Comparison of ENCODE assay signal across 28 cellular contexts in genomic region chr2:83251473-83251872, GRCh38.
"Had no signal": no experiment of that assay in that cellular context is flagged by ENCODE, and none has a peak within 500 bp of the region (broad histone marks: within the 10 kb centered on the region; RNA-seq: fewer than 3 reads in every experiment).

No MANE protein-coding gene starts in this region.

- H3K9ac ChIP-seq: SK-N-SH had no signal

- H3K27ac ChIP-seq: cardiac muscle cell, Peyer's patch, RWPE1, SJCRH30 had no signal

- H3K36me3 Mint-ChIP-seq: activated CD8-positive, alpha-beta memory T cell treated with anti-CD3 and anti-CD28 coated beads, Interleukin-2, amount 10 ng/mL, durations not matched to agents 7 days and 5 days; activated naive CD8-positive, alpha-beta T cell; brain had no signal

- H3K27me3 ChIP-seq: cardiac muscle cell, MG63, Peyer's patch, SJCRH30 had no signal

- H3K9me3 ChIP-seq: MG63, SJCRH30, SK-N-SH had no signal

- H3K27me3 Mint-ChIP-seq: activated CD8-positive, alpha-beta memory T cell treated with anti-CD3 and anti-CD28 coated beads, Interleukin-2, amount 10 ng/mL, durations not matched to agents 7 days and 5 days; activated naive CD8-positive, alpha-beta T cell; activated T-cell treated with anti-CD3 and anti-CD28 coated beads, Interleukin-2, amount 50 U/mL, for 24 hours; activated T-helper 17 cell treated with anti-CD3 and anti-CD28 coated beads, Interleukin-2, amount 50 U/mL, for 72 hours had no signal

- DNase-seq: activated CD4-positive, alpha-beta T cell treated with anti-CD3 and anti-CD28 coated beads for 48 hours; activated CD4-positive, alpha-beta T cell treated with anti-CD3 and anti-CD28 coated beads, Interleukin-2, amount 50 U/mL, for 4 hours; activated CD4-positive, CD25-positive, alpha-beta regulatory T cell treated with anti-CD3 and anti-CD28 coated beads, Interleukin-2, amount 50 U/mL, for 72 hours; activated CD8-positive, alpha-beta memory T cell treated with anti-CD3 and anti-CD28 coated beads, Interleukin-2, amount 10 ng/mL, durations not matched to agents 7 days and 5 days; activated gamma-delta T cell; activated naive CD4-positive, alpha-beta T cell treated with anti-CD3 and anti-CD28 coated beads for 36 hours; activated T-cell treated with anti-CD3 and anti-CD28 coated beads, Interleukin-2, amount 50 U/mL, for 24 hours; amygdala; MG63; MV-4-11; NCI-H1092 treated with DMSO at 0.1 percent for 48 hours; NCI-H1417 treated with DMSO at 0.1 percent for 48 hours; NCI-H1694; NCI-H2029 treated with DMSO at 0.1 percent for 48 hours; NCI-H510A treated with DMSO at 0.1 percent for 48 hours; NCI-H69; NK-92 treated with Interleukin-12 subunit alpha and Interleukin-12 subunit beta, amount 100 ng/mL, for 24 hours; Peyer's patch; Right ventricle myocardium superior; SJCRH30; SK-N-SH; SW 1271 had no signal

- H3K4me2 ChIP-seq: SK-N-SH had no signal

- H3K4me1 ChIP-seq: Peyer's patch, SJCRH30 had no signal

- H3K4me3 Mint-ChIP-seq: activated CD8-positive, alpha-beta memory T cell treated with anti-CD3 and anti-CD28 coated beads, Interleukin-2, amount 10 ng/mL, durations not matched to agents 7 days and 5 days; activated naive CD4-positive, alpha-beta T cell treated with anti-CD3 and anti-CD28 coated beads for 36 hours; activated naive CD8-positive, alpha-beta T cell; activated T-cell treated with anti-CD3 and anti-CD28 coated beads, Interleukin-2, amount 50 U/mL, for 24 hours; activated T-helper 17 cell treated with anti-CD3 and anti-CD28 coated beads, Interleukin-2, amount 50 U/mL, for 72 hours; brain; WTC11 had no signal

- H3K36me3 ChIP-seq: cardiac muscle cell, MG63, Peyer's patch, SJCRH30 had no signal

- H3K4me3 ChIP-seq: cardiac muscle cell, MG63, Peyer's patch, SJCRH30 had no signal

- H3K4me1 Mint-ChIP-seq: activated CD8-positive, alpha-beta memory T cell treated with anti-CD3 and anti-CD28 coated beads, Interleukin-2, amount 10 ng/mL, durations not matched to agents 7 days and 5 days; activated T-helper 17 cell treated with anti-CD3 and anti-CD28 coated beads, Interleukin-2, amount 50 U/mL, for 72 hours; WTC11 had no signal

- ATAC-seq: activated CD8-positive, alpha-beta memory T cell treated with anti-CD3 and anti-CD28 coated beads, Interleukin-2, amount 10 ng/mL, durations not matched to agents 7 days and 5 days; activated T-helper 17 cell treated with anti-CD3 and anti-CD28 coated beads, Interleukin-2, amount 50 U/mL, for 72 hours; WTC11 had no signal
